ENCODE assay signal across 26 cellular contexts in genomic region chr12:62512901-62513300, GRCh38.
"Had no signal": no experiment of that assay in that cellular context is flagged by ENCODE, and none has a peak within 500 bp of the region (broad histone marks: within the 10 kb centered on the region; RNA-seq: fewer than 3 reads in every experiment).

No MANE protein-coding gene starts in this region.

- H3K27ac ChIP-seq: left lung, lower lobe of right lung, ovary, right atrium auricular region, right lobe of liver, tibial nerve, uterus had no signal

- H3K4me3 ChIP-seq: left lung, lower lobe of right lung, ovary, right atrium auricular region, right lobe of liver, smooth muscle cell, tibial nerve, uterus had no signal

- H3K4me1 Mint-ChIP-seq: mesothelial cell of epicardium; naive B cell; stimulated activated memory B cell treated with anti-CD40 and anti-IgM and Interleukin-4, amounts not matched to agents 10 μg/mL and 1 μg/mL and 100 μg/mL, for 72 hours; stimulated activated naive CD8-positive, alpha-beta T cell treated with anti-CD3 and anti-CD28 coated beads, Interleukin-15, amount 100 ng/mL, for 72 hours had no signal

- H3K27me3 ChIP-seq: left lung, ovary, right atrium auricular region, right lobe of liver, tibial nerve, uterus had no signal

- H3K9me3 ChIP-seq: lower lobe of right lung, ovary, right atrium auricular region, right lobe of liver, uterus had no signal

- ATAC-seq: left colon; left lung; lower lobe of right lung; natural killer cell treated with Interleukin-12 subunit alpha and Interleukin-12 subunit beta and Interleukin-15 and Interleukin-18, amount 100 ng/mL, for 72 hours; right lobe of liver; stimulated activated memory B cell treated with anti-CD40 and anti-IgM and Interleukin-4, amounts not matched to agents 10 μg/mL and 1 μg/mL and 100 μg/mL, for 72 hours; stimulated activated naive CD8-positive, alpha-beta T cell treated with anti-CD3 and anti-CD28 coated beads, Interleukin-15, amount 100 ng/mL, for 72 hours had no signal

- H3K36me3 ChIP-seq: ovary, uterus had no signal

- DNase-seq: hypothalamus; kidney glomerular epithelial cell; left colon; left lung; lower lobe of right lung; mammary epithelial cell; mesenchymal stem cell; naive B cell; ovary; right lobe of liver; stimulated activated CD4-positive, alpha-beta T cell treated with anti-CD3 and anti-CD28 coated beads, Interleukin-1b, Interleukin-23, amount 100 ng/mL, for 48 hours; stimulated activated CD4-positive, alpha-beta T cell treated with anti-CD3 and anti-CD28 coated beads, Interleukin-2, amount 100 ng/mL, for 48 hours; stimulated activated CD4-positive, alpha-beta T cell treated with anti-CD3 and anti-CD28 coated beads, Interleukin-4, amount 100 ng/mL, for 4 hours; stimulated activated CD8-positive, alpha-beta memory T cell treated with anti-CD3 and anti-CD28 coated beads, Interleukin-4, amount 100 ng/mL, for 48 hours; stimulated activated naive CD4-positive, alpha-beta T cell treated with Interleukin-2 at 50 U/mL for 16 hours; stimulated activated naive CD8-positive, alpha-beta T cell treated with anti-CD3 and anti-CD28 coated beads, Interleukin-15, amount 100 ng/mL, for 72 hours; substantia nigra; uterus had no signal

- H3K4me1 ChIP-seq: left lung, lower lobe of right lung, right atrium auricular region, right lobe of liver, uterus had no signal

- H3K4me3 Mint-ChIP-seq: mesothelial cell of epicardium; naive B cell; natural killer cell treated with Interleukin-12 subunit alpha and Interleukin-12 subunit beta and Interleukin-15 and Interleukin-18, amount 100 ng/mL, for 72 hours; stimulated activated memory B cell treated with anti-CD40 and anti-IgM and Interleukin-4, amounts not matched to agents 10 μg/mL and 1 μg/mL and 100 μg/mL, for 72 hours; stimulated activated naive CD8-positive, alpha-beta T cell treated with anti-CD3 and anti-CD28 coated beads, Interleukin-15, amount 100 ng/mL, for 72 hours; type B pancreatic cell had no signal

- H3K27me3 Mint-ChIP-seq: naive B cell; natural killer cell treated with Interleukin-12 subunit alpha and Interleukin-12 subunit beta and Interleukin-15 and Interleukin-18, amount 100 ng/mL, for 72 hours; progenitor cell of endocrine pancreas; stimulated activated memory B cell treated with anti-CD40 and anti-IgM and Interleukin-4, amounts not matched to agents 10 μg/mL and 1 μg/mL and 100 μg/mL, for 72 hours; stimulated activated naive CD8-positive, alpha-beta T cell treated with anti-CD3 and anti-CD28 coated beads, Interleukin-15, amount 100 ng/mL, for 72 hours; type B pancreatic cell had no signal

- H3K27ac Mint-ChIP-seq: mesothelial cell of epicardium; naive B cell; natural killer cell treated with Interleukin-12 subunit alpha and Interleukin-12 subunit beta and Interleukin-15 and Interleukin-18, amount 100 ng/mL, for 72 hours; progenitor cell of endocrine pancreas; stimulated activated memory B cell treated with anti-CD40 and anti-IgM and Interleukin-4, amounts not matched to agents 10 μg/mL and 1 μg/mL and 100 μg/mL, for 72 hours; type B pancreatic cell had no signal
